In the genomic region with DNA sequence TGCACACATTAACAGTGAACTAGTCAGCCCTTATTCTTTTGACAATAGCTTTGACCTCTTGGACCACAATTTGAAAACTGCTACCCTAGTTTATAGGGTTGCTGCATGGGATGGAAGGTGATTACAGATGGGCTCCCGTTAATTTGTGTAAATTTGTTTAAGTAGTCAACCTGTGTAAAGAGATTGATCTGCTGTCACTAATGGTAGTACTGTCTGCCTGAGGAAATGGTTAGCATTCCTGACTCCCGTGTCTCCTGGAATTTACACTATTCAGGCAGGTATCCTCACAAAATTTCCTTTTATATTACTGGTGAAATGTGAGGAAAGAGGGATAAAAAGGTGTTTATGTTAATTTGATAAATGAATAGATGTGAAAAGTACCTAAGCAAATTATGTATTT, we compare ENCODE assay signal across 23 cellular contexts. TPM values are rescaled to one million over a fixed set of nuclear protein-coding genes. Genes with fewer than 3 reads are reported as not detected.
DNase-seq lines count a peak whose midpoint lies in the region; ATAC-seq, FAIRE-seq and TF ChIP-seq lines count a peak whose summit lies in the region.
"Had no signal": no experiment of that assay in that cellular context is flagged by ENCODE, and none has a peak within 500 bp of the region (broad histone marks: within the 10 kb centered on the region; RNA-seq: fewer than 3 reads in every experiment).

No MANE protein-coding gene starts in this region.

- peaks cover 30% of the 10 kb centered on the region for H3K36me3 Mint-ChIP-seq in stimulated activated naive CD8-positive, alpha-beta T cell treated with anti-CD3 and anti-CD28 coated beads, Interleukin-15, Interleukin-2, amounts not matched to agents 100 ng/mL and 50 ng/mL, for 24 hours (ENCODE audit: low read depth)
- H3K36me3 Mint-ChIP-seq: activated naive CD8-positive, alpha-beta T cell had no signal

- BruUV-seq in HepG2 (replicated peaks; lab: Mats Ljungman, UMichigan), result no TSS peak

- H3K9me3 Mint-ChIP-seq in stimulated activated naive CD8-positive, alpha-beta T cell treated with anti-CD3 and anti-CD28 coated beads, Interleukin-15, Interleukin-2, amounts not matched to agents 100 ng/mL and 50 ng/mL, for 24 hours, result no peaks in the 10 kb centered on the region

- H3K9ac ChIP-seq in HepG2 (ENCODE audit: insufficient read depth, low read depth, low read length), result no peak overlapping the region
- H3K9ac ChIP-seq: BLaER1 had no signal

- peaks cover 47% of the 10 kb centered on the region for H3K4me1 ChIP-seq in HepG2 (ENCODE audit: insufficient read depth, low read length)
- H3K4me1 ChIP-seq: BLaER1 had no signal

- no peak for DNase-seq in stimulated activated naive CD8-positive, alpha-beta T cell treated with anti-CD3 and anti-CD28 coated beads, Interleukin-15, Interleukin-2, amounts not matched to agents 100 U/mL and 50 U/mL, for 24 hours
- DNase-seq in NCI-H69 (lab: John Stamatoyannopoulos, UW), result peak; percentile 67
- peak; percentile 10 for DNase-seq in HepG2 (ENCODE audit: low spot score)
- no peak for DNase-seq in DMS79 treated with DMSO at 0.1 percent for 48 hours (lab: John Stamatoyannopoulos, UW)
- no peak for DNase-seq in NCI-H345 (lab: John Stamatoyannopoulos, UW)
- DNase-seq in left lobe of liver (ENCODE audit: low spot score), result no peak
- DNase-seq in GM19240 (ENCODE audit: insufficient read length, low spot score), result no peak
- DNase-seq: ACHN; activated CD8-positive, alpha-beta memory T cell treated with anti-CD3 and anti-CD28 coated beads, Interleukin-2, amount 10 ng/mL, durations not matched to agents 7 days and 5 days; effector CD4-positive, alpha-beta T cell; foreskin keratinocyte; KBM-7; NCI-H1694 treated with DMSO at 0.1 percent for 48 hours; OCI-M1; SHP77; stimulated activated CD4-positive, alpha-beta T cell treated with anti-CD3 and anti-CD28 coated beads, Interleukin-4, amount 100 ng/mL, for 4 hours; upper lobe of right lung had no signal

- H3K79me2 ChIP-seq in HepG2 (ENCODE audit: insufficient read depth, low read length), result peaks cover 94% of the 10 kb centered on the region
- H3K79me2 ChIP-seq: hepatocyte had no signal

- no peak overlapping the region for H3K4me2 ChIP-seq in HepG2 (ENCODE audit: low read depth, low read length)
- H3K4me2 ChIP-seq: BLaER1, hepatocyte had no signal

- ATAC-seq in stimulated activated naive CD8-positive, alpha-beta T cell treated with anti-CD3 and anti-CD28 coated beads, Interleukin-15, Interleukin-2, amounts not matched to agents 100 U/mL and 50 U/mL, for 24 hours, result no peak
- peak; percentile 78 for ATAC-seq in HepG2
- no peak for ATAC-seq in left lobe of liver
- ATAC-seq: activated CD4-positive, CD25-positive, alpha-beta regulatory T cell treated with anti-CD3 and anti-CD28 coated beads, Interleukin-2, amount 50 U/mL, for 24 hours; activated CD8-positive, alpha-beta memory T cell treated with anti-CD3 and anti-CD28 coated beads, Interleukin-2, amount 10 ng/mL, durations not matched to agents 7 days and 5 days; foreskin keratinocyte; upper lobe of right lung had no signal

- H4K20me1 ChIP-seq in HepG2 (ENCODE audit: insufficient read depth, low read length), result peaks cover 75% of the 10 kb centered on the region

- no peak for TF ChIP-seq CTCF in HepG2 (CRISPR knock-in tag; IDR thresholded peaks at IDR 0.05)

- no peaks in the 10 kb centered on the region for H3K27me3 Mint-ChIP-seq in stimulated activated naive CD8-positive, alpha-beta T cell treated with anti-CD3 and anti-CD28 coated beads, Interleukin-15, Interleukin-2, amounts not matched to agents 100 ng/mL and 50 ng/mL, for 24 hours
- H3K27me3 Mint-ChIP-seq: activated CD8-positive, alpha-beta memory T cell treated with anti-CD3 and anti-CD28 coated beads, Interleukin-2, amount 10 ng/mL, durations not matched to agents 7 days and 5 days; activated naive CD8-positive, alpha-beta T cell had no signal

- peaks cover 3 to 20% of the 10 kb centered on the region in 2 experiments; a peak in 4 of 5 replicates for H3K36me3 ChIP-seq in HepG2 (replicated peaks in 1 of 2; ENCODE audit: control insufficient read depth in 1 of 2, insufficient read depth in 2 of 2, low read length in 2 of 2)

- no peaks in the 10 kb centered on the region for H3K9me3 ChIP-seq in HepG2 (ENCODE audit: low read length)
- H3K9me3 ChIP-seq: BLaER1, upper lobe of right lung had no signal

- H3K27ac ChIP-seq in HepG2 (ENCODE audit: extremely low read length, insufficient read depth, low read length), result peak overlapping the region; percentile 18
- H3K27ac ChIP-seq: BLaER1, foreskin keratinocyte, hepatocyte, upper lobe of right lung had no signal

- no peak overlapping the region for H3K4me3 ChIP-seq in HepG2 (replicated peaks in 1 of 3; ENCODE audit: insufficient read depth in 1 of 3, low read depth in 2 of 3, low read length in 3 of 3)
- H3K4me3 ChIP-seq: BLaER1, hepatocyte, upper lobe of right lung had no signal

- TF ChIP-seq EP300 in HepG2 (IDR thresholded peaks at IDR 0.05; ENCODE audit: low read depth in 2 of 2, low read length in 2 of 2) (no peak), HepG2 (CRISPR knock-in tag; IDR thresholded peaks at IDR 0.05; ENCODE audit: borderline replicate concordance) (no peak)

- CTCF ChIA-PET in HepG2 (lab: Yijun Ruan, JAX; ENCODE audit: low intra/inter-chr PET ratio, low total read pairs), result no interaction called here

- H3K27ac Mint-ChIP-seq in stimulated activated naive CD8-positive, alpha-beta T cell treated with anti-CD3 and anti-CD28 coated beads, Interleukin-15, Interleukin-2, amounts not matched to agents 100 ng/mL and 50 ng/mL, for 24 hours, result peak overlapping the region; percentile 26
- H3K27ac Mint-ChIP-seq: activated CD8-positive, alpha-beta memory T cell treated with anti-CD3 and anti-CD28 coated beads, Interleukin-2, amount 10 ng/mL, durations not matched to agents 7 days and 5 days had no signal

- in situ Hi-C loops in HepG2 (cut with HindIII; ENCODE audit: extremely low pct_ligation_motif_present, low pct_unique_long_range_greater_than_20kb), result no loop called here

- TF ChIP-seq RAD21 in HepG2 (CRISPR knock-in tag; IDR thresholded peaks at IDR 0.05), result no peak

- POLR2A ChIA-PET in HepG2 (lab: Yijun Ruan, JAX), result no interaction called here

- no peak overlapping the region for H2AFZ ChIP-seq in HepG2 (ENCODE audit: low read length)
- H2AFZ ChIP-seq: hepatocyte had no signal

- WGBS in HepG2 (ENCODE audit: low lambda C conversion rate), result 21% methylated on average over 2 of the region's 2 CpGs

- intact Hi-C loops in HepG2 (cut with micrococcal nuclease; ENCODE audit: unreplicated experiment), result no loop called here

- H3K4me1 Mint-ChIP-seq in stimulated activated naive CD8-positive, alpha-beta T cell treated with anti-CD3 and anti-CD28 coated beads, Interleukin-15, Interleukin-2, amounts not matched to agents 100 ng/mL and 50 ng/mL, for 24 hours (ENCODE audit: low read depth), result peaks cover 58% of the 10 kb centered on the region

- no peak for TF ChIP-seq POLR2A in HepG2 (IDR thresholded peaks at IDR 0.05; ENCODE audit: insufficient read depth in 1 of 2, low read depth in 2 of 2, low read length in 2 of 2)

- H3K4me3 Mint-ChIP-seq in stimulated activated naive CD8-positive, alpha-beta T cell treated with anti-CD3 and anti-CD28 coated beads, Interleukin-15, Interleukin-2, amounts not matched to agents 100 ng/mL and 50 ng/mL, for 24 hours, result no peak overlapping the region
- H3K4me3 Mint-ChIP-seq: activated CD8-positive, alpha-beta memory T cell treated with anti-CD3 and anti-CD28 coated beads, Interleukin-2, amount 10 ng/mL, durations not matched to agents 7 days and 5 days; activated naive CD8-positive, alpha-beta T cell had no signal

- H3K27me3 ChIP-seq in HepG2 (ENCODE audit: control insufficient read depth in 1 of 2, insufficient read depth in 2 of 2, low read length in 2 of 2), result no peaks in the 10 kb centered on the region
- H3K27me3 ChIP-seq: BLaER1, foreskin keratinocyte, hepatocyte, upper lobe of right lung had no signal

- no peak for FAIRE-seq in HepG2 (lab: Jason Lieb, UNC)
- FAIRE-seq: astrocyte had no signal

RNA-seq across cellular contexts. Expression of a gene that starts 15.3 kb away (rescaled TPM):
- total RNA-seq in HepG2 (2016; rRNA removed; fragmentation: Illumina TruSeq; extraction: Trizol), result 1.3 and 8.3 TPM in 2 replicates
- 3.8 and 3.9 TPM in 2 replicates for total RNA-seq in HepG2 (2016; cell fraction: cytosol; rRNA removed; fragmentation: Illumina TruSeq; extraction: Trizol; ENCODE audit: low read depth)
- 0.92 and 8.0 TPM in 2 replicates for total RNA-seq in HepG2 (2016; cell fraction: insoluble cytoplasmic fraction; rRNA removed; fragmentation: Illumina TruSeq; extraction: Trizol)
- total RNA-seq in HepG2 (2016; cell fraction: membrane; rRNA removed; fragmentation: Illumina TruSeq; extraction: Trizol), result 6.1 and 8.1 TPM in 2 replicates
- 22.4 and 25.8 TPM in 2 replicates for total RNA-seq in HepG2 (2016; cell fraction: nucleus; rRNA removed; fragmentation: Illumina TruSeq; extraction: Trizol)
- 2.6 and 3.3 TPM in 2 replicates for polyA plus RNA-seq in HepG2 (2011; rRNA removed)
- polyA plus RNA-seq in HepG2 (2011; cell fraction: cytosol; rRNA removed), result 0.21 and 0.36 TPM in 2 replicates
- polyA plus RNA-seq in HepG2 (2011; cell fraction: nucleus; rRNA removed), result 8.2 and 8.5 TPM in 2 replicates
- polyA plus RNA-seq in HepG2 (2012), result 1.7 and 1.9 TPM in 2 replicates
- polyA plus RNA-seq in HepG2 (2016; cell fraction: cytosol; fragmentation: Illumina TruSeq; extraction: Trizol; ENCODE audit: low read depth), result not detected in 2 replicates
- 0.22 and 0.33 TPM in 2 replicates for polyA plus RNA-seq in HepG2 (2016; cell fraction: insoluble cytoplasmic fraction; fragmentation: Illumina TruSeq; extraction: Trizol; ENCODE audit: low read depth)
- not detected in 2 replicates for polyA plus RNA-seq in HepG2 (2016; cell fraction: membrane; fragmentation: Illumina TruSeq; extraction: Trizol; ENCODE audit: low read depth)
- 22.5 and 23.0 TPM in 2 replicates for polyA plus RNA-seq in HepG2 (2016; cell fraction: nucleus; fragmentation: Illumina TruSeq; extraction: Trizol; ENCODE audit: insufficient read depth, low read depth)
- 6.9 and 7.2 TPM in 2 replicates for polyA minus RNA-seq in HepG2 (2011; rRNA and poly(A)+ RNA removed; ENCODE audit: low replicate concordance)
- 0.99 and 1.4 TPM in 2 replicates for polyA minus RNA-seq in HepG2 (2011; cell fraction: cytosol; rRNA and poly(A)+ RNA removed)
- polyA minus RNA-seq in HepG2 (2011; cell fraction: nucleus; rRNA and poly(A)+ RNA removed), result 46.7 and 49.7 TPM in 2 replicates
- total RNA-seq in left lobe of liver, result 2.0 TPM

RNA-seq across cellular contexts. Expression of a gene that starts 49.6 kb away (rescaled TPM):
- total RNA-seq in HepG2 (2016; rRNA removed; fragmentation: Illumina TruSeq; extraction: Trizol) (161 and 236 TPM in 2 replicates), left lobe of liver (48.3 TPM)
- total RNA-seq in HepG2 (2016; cell fraction: cytosol; rRNA removed; fragmentation: Illumina TruSeq; extraction: Trizol; ENCODE audit: low read depth), result 18.1 and 21.7 TPM in 2 replicates
- 150 and 234 TPM in 2 replicates for total RNA-seq in HepG2 (2016; cell fraction: insoluble cytoplasmic fraction; rRNA removed; fragmentation: Illumina TruSeq; extraction: Trizol)
- 72.3 and 89.6 TPM in 2 replicates for total RNA-seq in HepG2 (2016; cell fraction: membrane; rRNA removed; fragmentation: Illumina TruSeq; extraction: Trizol)
- total RNA-seq in HepG2 (2016; cell fraction: nucleus; rRNA removed; fragmentation: Illumina TruSeq; extraction: Trizol), result 79.4 and 87.0 TPM in 2 replicates
- polyA plus RNA-seq in HepG2 (2011; rRNA removed), result 15.7 and 22.3 TPM in 2 replicates
- 6.1 and 10.5 TPM in 2 replicates for polyA plus RNA-seq in HepG2 (2011; cell fraction: cytosol; rRNA removed)
- polyA plus RNA-seq in HepG2 (2011; cell fraction: nucleus; rRNA removed), result 8.1 and 12.7 TPM in 2 replicates
- 28.4 and 56.3 TPM in 2 replicates for polyA plus RNA-seq in HepG2 (2012)
- polyA plus RNA-seq in HepG2 (2016; cell fraction: cytosol; fragmentation: Illumina TruSeq; extraction: Trizol; ENCODE audit: low read depth), result 6.1 and 6.8 TPM in 2 replicates
- 118 and 119 TPM in 2 replicates for polyA plus RNA-seq in HepG2 (2016; cell fraction: insoluble cytoplasmic fraction; fragmentation: Illumina TruSeq; extraction: Trizol; ENCODE audit: low read depth)
- polyA plus RNA-seq in HepG2 (2016; cell fraction: membrane; fragmentation: Illumina TruSeq; extraction: Trizol; ENCODE audit: low read depth), result 23.0 and 29.4 TPM in 2 replicates
- polyA plus RNA-seq in HepG2 (2016; cell fraction: nucleus; fragmentation: Illumina TruSeq; extraction: Trizol; ENCODE audit: insufficient read depth, low read depth), result 77.6 and 79.2 TPM in 2 replicates
- polyA minus RNA-seq in HepG2 (2011; rRNA and poly(A)+ RNA removed; ENCODE audit: low replicate concordance), result 2.8 and 5.1 TPM in 2 replicates
- polyA minus RNA-seq in HepG2 (2011; cell fraction: cytosol; rRNA and poly(A)+ RNA removed), result 32.5 and 44.9 TPM in 2 replicates
- 52.5 and 52.7 TPM in 2 replicates for polyA minus RNA-seq in HepG2 (2011; cell fraction: nucleus; rRNA and poly(A)+ RNA removed)

Comparison
In these comparisons a context has a peak if more than half of its experiments do, and no peak if none do; other contexts are left out.
1. DNase-seq: peak in NCI-H69 (single experiment) and HepG2 (single experiment); none in stimulated activated naive CD8-positive, alpha-beta T cell treated with anti-CD3 and anti-CD28 coated beads, Interleukin-15, Interleukin-2, amounts not matched to agents 100 U/mL and 50 U/mL, for 24 hours (single experiment), DMS79 treated with DMSO at 0.1 percent for 48 hours (single experiment), NCI-H345 (single experiment), left lobe of liver (single experiment) and GM19240 (single experiment).